ENCODE assay signal across 1 cellular context in genomic region chr1:174976436-174977107, GRCh38.
TF ChIP-seq lines count a peak whose summit lies in the region.

No MANE protein-coding gene starts in this region.

TF ChIP-seq in GM12878, 131 proteins besides CTCF, POLR2A, EP300 and RAD21:
- TF ChIP-seq, protein P1, sequence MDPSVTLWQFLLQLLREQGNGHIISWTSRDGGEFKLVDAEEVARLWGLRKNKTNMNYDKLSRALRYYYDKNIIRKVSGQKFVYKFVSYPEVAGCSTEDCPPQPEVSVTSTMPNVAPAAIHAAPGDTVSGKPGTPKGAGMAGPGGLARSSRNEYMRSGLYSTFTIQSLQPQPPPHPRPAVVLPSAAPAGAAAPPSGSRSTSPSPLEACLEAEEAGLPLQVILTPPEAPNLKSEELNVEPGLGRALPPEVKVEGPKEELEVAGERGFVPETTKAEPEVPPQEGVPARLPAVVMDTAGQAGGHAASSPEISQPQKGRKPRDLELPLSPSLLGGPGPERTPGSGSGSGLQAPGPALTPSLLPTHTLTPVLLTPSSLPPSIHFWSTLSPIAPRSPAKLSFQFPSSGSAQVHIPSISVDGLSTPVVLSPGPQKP (IDR thresholded peaks at IDR 0.05; ENCODE audit: low read depth, low read length) = no peak
- 0 out of 2 replicates have a peak, but pooled peaks have one; percentile 17 for TF ChIP-seq PKNOX1 (IDR thresholded peaks at IDR 0.05)
- TF ChIP-seq BHLHE40 (IDR thresholded peaks at IDR 0.05; ENCODE audit: borderline replicate concordance in 1 of 2, low read depth in 2 of 2, low read length in 1 of 2) = peak in 1 of 2 experiments; percentile 17; a peak in 1 of 4 replicates
